In genomic region chr3:72255736-72256559, GRCh38 we compare ENCODE assay signal across 8 cellular contexts.
DNase-seq lines count a peak whose midpoint lies in the region; ATAC-seq, FAIRE-seq and TF ChIP-seq lines count a peak whose summit lies in the region.

No MANE protein-coding gene starts in this region.

- H3K9me3 ChIP-seq in cardiac muscle cell (ENCODE audit: low read depth), result no peaks in the 10 kb centered on the region
- H3K9me3 ChIP-seq in small intestine (ENCODE audit: control insufficient read depth, low read depth), result no peaks in the 10 kb centered on the region
- no peaks in the 10 kb centered on the region for H3K9me3 ChIP-seq in WERI-Rb-1 (ENCODE audit: severe bottlenecking)

- peak; percentile 9 for TF ChIP-seq CTCF in cardiac muscle cell (IDR thresholded peaks at IDR 0.05; ENCODE audit: low read depth, low read length)
- no peak for TF ChIP-seq CTCF in WERI-Rb-1 (IDR thresholded peaks at IDR 0.05; ENCODE audit: low read depth, low read length)

- 7 to 25% (median 18%) methylated on average over 14 of the region's 14 CpGs for WGBS in small intestine, 3 donors

- H3K4me3 ChIP-seq in cardiac muscle cell (no peak overlapping the region), small intestine (ENCODE audit: low read depth in 1 of 2, low read length in 2 of 2) (no peak overlapping the region), WERI-Rb-1 (ENCODE audit: low read depth, low read length) (no peak overlapping the region)

- no peak for ATAC-seq in HG03139 (IDR thresholded peaks at IDR 0.05; ENCODE audit: unreplicated experiment)

- H3K27ac ChIP-seq in cardiac muscle cell (peak overlapping the region; percentile 89), small intestine (ENCODE audit: low read depth in 1 of 2, low read length in 1 of 2) (peak overlapping the region in 1 of 2 donors; percentile 57), WERI-Rb-1 (no peak overlapping the region)

- DNase-seq in DMS79 treated with DMSO at 0.1 percent for 48 hours (lab: John Stamatoyannopoulos, UW) (peak; percentile 53), NAMALWA (ENCODE audit: low spot score) (peak; percentile 24), cardiac muscle cell (ENCODE audit: low read depth in 1 of 2, low spot score in 1 of 2) (peak; percentile 41 to 77), small intestine (peak; percentile 82), WERI-Rb-1 (no peak), UCSD-AML1 (lab: John Stamatoyannopoulos, UW; ENCODE audit: unreplicated experiment) (no peak)
- DNase-seq in activated CD4-positive, CD25-positive, alpha-beta regulatory T cell treated with anti-CD3 and anti-CD28 coated beads, Interleukin-2, amount 50 U/mL, for 16 hours (ENCODE audit: low read depth, low spot score), result peak; percentile 1

- H3K4me1 ChIP-seq in cardiac muscle cell (ENCODE audit: low read depth) (peaks cover 45% of the 10 kb centered on the region), small intestine (ENCODE audit: control insufficient read depth in 2 of 2, insufficient read depth in 1 of 2, low read depth in 1 of 2, low read length in 1 of 2) (peaks cover 1 to 8% of the 10 kb centered on the region in 2 donors)

- H3K36me3 ChIP-seq in cardiac muscle cell (no peaks in the 10 kb centered on the region), small intestine (ENCODE audit: control insufficient read depth in 2 of 2, insufficient read depth in 2 of 2, low read length in 2 of 2) (no peaks in the 10 kb centered on the region), WERI-Rb-1 (no peaks in the 10 kb centered on the region)

- H3K27me3 ChIP-seq in cardiac muscle cell (no peaks in the 10 kb centered on the region), small intestine (ENCODE audit: control insufficient read depth in 2 of 2, insufficient read depth in 2 of 2, low read length in 2 of 2) (no peaks in the 10 kb centered on the region), WERI-Rb-1 (ENCODE audit: insufficient read depth, low read depth, severe bottlenecking) (no peaks in the 10 kb centered on the region)

- FAIRE-seq in small intestine (lab: Jason Lieb, UNC), result no peak

Comparison
In these comparisons a context has a peak if more than half of its experiments do, and no peak if none do; other contexts are left out.
1. DNase-seq: peak in DMS79 treated with DMSO at 0.1 percent for 48 hours (single experiment), NAMALWA (single experiment), activated CD4-positive, CD25-positive, alpha-beta regulatory T cell treated with anti-CD3 and anti-CD28 coated beads, Interleukin-2, amount 50 U/mL, for 16 hours (single experiment), cardiac muscle cell (2 of 2) and small intestine (single experiment); none in WERI-Rb-1 (single experiment) and UCSD-AML1 (single experiment).